8 cellular contexts compared by ENCODE assay signal in the genomic region with DNA sequence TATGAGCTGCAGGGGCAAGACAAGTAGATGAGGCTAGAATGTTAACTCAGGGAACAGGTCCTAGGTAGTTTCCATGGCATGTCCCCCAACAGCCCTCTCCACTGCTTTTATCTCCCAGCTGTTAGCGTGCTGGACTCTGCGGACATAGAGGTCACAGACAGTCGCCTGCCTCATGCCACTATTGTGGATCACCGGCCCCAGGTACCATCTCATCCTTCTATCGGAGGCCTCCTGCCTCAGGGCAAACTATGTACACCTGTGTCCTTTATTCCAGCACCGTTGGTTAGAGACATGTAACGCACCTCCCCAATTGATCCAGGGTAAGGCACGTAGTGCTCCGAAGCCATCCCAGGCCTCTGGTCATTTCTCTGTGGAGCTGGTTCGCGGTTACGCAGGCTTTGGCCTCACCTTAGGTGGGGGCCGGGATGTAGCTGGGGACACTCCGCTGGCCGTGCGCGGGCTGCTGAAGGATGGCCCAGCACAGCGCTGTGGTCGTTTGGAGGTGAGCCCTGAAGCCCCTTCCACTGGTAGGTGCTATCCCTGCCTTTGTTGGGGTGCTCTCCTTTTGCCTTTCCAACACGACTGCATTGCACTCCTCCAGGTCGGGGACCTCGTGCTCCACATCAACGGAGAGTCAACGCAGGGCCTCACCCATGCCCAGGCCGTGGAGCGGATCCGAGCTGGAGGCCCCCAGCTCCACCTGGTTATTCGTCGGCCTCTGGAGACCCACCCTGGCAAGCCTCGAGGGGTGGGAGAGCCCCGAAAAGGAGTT. TPM values are rescaled to one million over a fixed set of nuclear protein-coding genes. Genes with fewer than 3 reads are reported as not detected.
DNase-seq lines count a peak whose midpoint lies in the region; ATAC-seq and TF ChIP-seq lines count a peak whose summit lies in the region.

No MANE protein-coding gene starts in this region.

- H3K9me3 Mint-ChIP-seq in activated CD4-positive, alpha-beta T cell treated with anti-CD3 and anti-CD28 coated beads, Interleukin-2, amount 10 ng/mL, durations not matched to agents 24 days and 14 days: no peaks in the 10 kb centered on the region
- no peaks in the 10 kb centered on the region for H3K9me3 Mint-ChIP-seq in activated CD8-positive, alpha-beta T cell treated with anti-CD3 and anti-CD28 coated beads for 36 hours

- no peaks in the 10 kb centered on the region for H3K36me3 ChIP-seq in stomach smooth muscle (ENCODE audit: control insufficient read depth in 2 of 2, insufficient read depth in 2 of 2, low read length in 2 of 2)

- no peaks in the 10 kb centered on the region for H3K27me3 Mint-ChIP-seq in activated CD4-positive, alpha-beta T cell treated with anti-CD3 and anti-CD28 coated beads, Interleukin-2, amount 10 ng/mL, durations not matched to agents 24 days and 14 days
- no peaks in the 10 kb centered on the region for H3K27me3 Mint-ChIP-seq in activated CD8-positive, alpha-beta T cell treated with anti-CD3 and anti-CD28 coated beads for 36 hours

- no peak for TF ChIP-seq CTCF in activated CD8-positive, alpha-beta T cell treated with anti-CD3 and anti-CD28 coated beads for 36 hours (IDR thresholded peaks at IDR 0.05)

- no peak for DNase-seq in activated CD4-positive, alpha-beta T cell treated with anti-CD3 and anti-CD28 coated beads, Interleukin-2, amount 10 ng/mL, durations not matched to agents 24 days and 14 days
- DNase-seq in activated CD4-positive, alpha-beta T cell treated with anti-CD3 and anti-CD28 coated beads, Interleukin-2, amount 50 U/mL, for 4 hours: no peak
- no peak for DNase-seq in activated CD8-positive, alpha-beta T cell treated with anti-CD3 and anti-CD28 coated beads for 36 hours
- DNase-seq in EL (no peak), NCI-H1694 (lab: John Stamatoyannopoulos, UW) (no peak)

- ATAC-seq in activated CD8-positive, alpha-beta T cell treated with anti-CD3 and anti-CD28 coated beads for 36 hours: no peak
- no peak for ATAC-seq in HG03442 (IDR thresholded peaks at IDR 0.05; ENCODE audit: unreplicated experiment)

- H3K27me3 ChIP-seq in layer of hippocampus (ENCODE audit: control insufficient read depth, insufficient read depth, low read length): no peaks in the 10 kb centered on the region
- H3K27me3 ChIP-seq in stomach smooth muscle (ENCODE audit: control insufficient read depth in 1 of 2, insufficient read depth in 2 of 2, low read length in 2 of 2): peaks cover 0 to 5% of the 10 kb centered on the region in 2 donors

- peak overlapping the region; percentile 87 for H3K4me3 Mint-ChIP-seq in activated CD4-positive, alpha-beta T cell treated with anti-CD3 and anti-CD28 coated beads, Interleukin-2, amount 10 ng/mL, durations not matched to agents 24 days and 14 days
- H3K4me3 Mint-ChIP-seq in activated CD8-positive, alpha-beta T cell treated with anti-CD3 and anti-CD28 coated beads for 36 hours: peak overlapping the region; percentile 78

- intact Hi-C loops in activated CD4-positive, alpha-beta T cell treated with anti-CD3 and anti-CD28 coated beads, Interleukin-2, amount 10 ng/mL, durations not matched to agents 24 days and 14 days (cut with micrococcal nuclease): loop anchor here (1.0 to 10.0 kb wide), 3 partner anchors 8 to 360 kb away; partner anchors contain the start of gene HDAC6
- intact Hi-C loops in activated CD8-positive, alpha-beta T cell treated with anti-CD3 and anti-CD28 coated beads for 36 hours (cut with micrococcal nuclease): no loop called here

- H3K27ac Mint-ChIP-seq in activated CD4-positive, alpha-beta T cell treated with anti-CD3 and anti-CD28 coated beads, Interleukin-2, amount 10 ng/mL, durations not matched to agents 24 days and 14 days: peak overlapping the region; percentile 42
- peak overlapping the region; percentile 92 for H3K27ac Mint-ChIP-seq in activated CD8-positive, alpha-beta T cell treated with anti-CD3 and anti-CD28 coated beads for 36 hours

- H3K36me3 Mint-ChIP-seq in activated CD4-positive, alpha-beta T cell treated with anti-CD3 and anti-CD28 coated beads, Interleukin-2, amount 10 ng/mL, durations not matched to agents 24 days and 14 days (ENCODE audit: low read depth): no peaks in the 10 kb centered on the region
- H3K36me3 Mint-ChIP-seq in activated CD8-positive, alpha-beta T cell treated with anti-CD3 and anti-CD28 coated beads for 36 hours (ENCODE audit: low read depth): no peaks in the 10 kb centered on the region

- CTCF ChIA-PET in activated CD8-positive, alpha-beta T cell treated with anti-CD3 and anti-CD28 coated beads for 36 hours (lab: Charles Lee): interaction anchor here (1.3 to 6.1 kb wide), 3 partner anchors 9 to 111 kb away, joined by 3 to 34 read pairs (median 6); no protein-coding TSS in a partner anchor

- peaks cover 18% of the 10 kb centered on the region for H3K4me1 ChIP-seq in stomach smooth muscle (ENCODE audit: control insufficient read depth, insufficient read depth, low read length)

- H3K4me3 ChIP-seq in stomach smooth muscle (ENCODE audit: low read length in 2 of 2): no peak overlapping the region

- no peak overlapping the region for H3K9ac ChIP-seq in stomach smooth muscle (ENCODE audit: low read length in 2 of 2)

- peak overlapping the region; percentile 98 for H3K27ac ChIP-seq in layer of hippocampus (ENCODE audit: low read depth, low read length)
- H3K27ac ChIP-seq in stomach smooth muscle (ENCODE audit: low read length): peak overlapping the region; percentile 95

- POLR2A ChIA-PET in activated CD8-positive, alpha-beta T cell treated with anti-CD3 and anti-CD28 coated beads for 36 hours (lab: Charles Lee): interaction anchor here (0.6 kb wide), 2 partner anchors 21 to 54 kb away, joined by 3 read pairs; no protein-coding TSS in a partner anchor

- H3K4me1 Mint-ChIP-seq in activated CD4-positive, alpha-beta T cell treated with anti-CD3 and anti-CD28 coated beads, Interleukin-2, amount 10 ng/mL, durations not matched to agents 24 days and 14 days: peaks cover 28% of the 10 kb centered on the region
- peaks cover 25% of the 10 kb centered on the region for H3K4me1 Mint-ChIP-seq in activated CD8-positive, alpha-beta T cell treated with anti-CD3 and anti-CD28 coated beads for 36 hours (ENCODE audit: low read depth)

- no peaks in the 10 kb centered on the region for H3K9me3 ChIP-seq in stomach smooth muscle (ENCODE audit: control insufficient read depth in 2 of 2, low read length in 2 of 2)

RNA-seq across cellular contexts. Expression of gene MAGIX, which starts 2.2 kb away (rescaled TPM):
- total RNA-seq in activated CD4-positive, alpha-beta T cell treated with anti-CD3 and anti-CD28 coated beads, Interleukin-2, amount 10 ng/mL, durations not matched to agents 24 days and 14 days: 0.96 and 1.1 TPM in 2 replicates
- total RNA-seq in activated CD8-positive, alpha-beta T cell treated with anti-CD3 and anti-CD28 coated beads for 36 hours: under 1 TPM; 0.54 to 0.87 TPM

RNA-seq across cellular contexts. Expression of gene PLP2, which starts 6.9 kb away (rescaled TPM):
- total RNA-seq in activated CD4-positive, alpha-beta T cell treated with anti-CD3 and anti-CD28 coated beads, Interleukin-2, amount 10 ng/mL, durations not matched to agents 24 days and 14 days: 84.4 and 91.4 TPM in 2 replicates
- total RNA-seq in activated CD8-positive, alpha-beta T cell treated with anti-CD3 and anti-CD28 coated beads for 36 hours: 100 to 1,000 TPM; 130 to 136 TPM

RNA-seq across cellular contexts. Expression of gene PRICKLE3, which starts 21.4 kb away (rescaled TPM):
- 21.9 and 22.7 TPM in 2 replicates for total RNA-seq in activated CD4-positive, alpha-beta T cell treated with anti-CD3 and anti-CD28 coated beads, Interleukin-2, amount 10 ng/mL, durations not matched to agents 24 days and 14 days
- total RNA-seq in activated CD8-positive, alpha-beta T cell treated with anti-CD3 and anti-CD28 coated beads for 36 hours: 10 to 100 TPM; 25.9 TPM

RNA-seq across cellular contexts. Expression of gene SYP, which starts 35.2 kb away (rescaled TPM):
- 4.9 and 5.3 TPM in 2 replicates for total RNA-seq in activated CD4-positive, alpha-beta T cell treated with anti-CD3 and anti-CD28 coated beads, Interleukin-2, amount 10 ng/mL, durations not matched to agents 24 days and 14 days
- 10 to 100 TPM; 10.2 to 11.4 TPM for total RNA-seq in activated CD8-positive, alpha-beta T cell treated with anti-CD3 and anti-CD28 coated beads for 36 hours

RNA-seq across cellular contexts. Expression of gene GPKOW, which starts 41.2 kb away (rescaled TPM):
- 24.7 TPM in 2 replicates for total RNA-seq in activated CD4-positive, alpha-beta T cell treated with anti-CD3 and anti-CD28 coated beads, Interleukin-2, amount 10 ng/mL, durations not matched to agents 24 days and 14 days
- 10 to 100 TPM; 18.5 to 19.0 TPM for total RNA-seq in activated CD8-positive, alpha-beta T cell treated with anti-CD3 and anti-CD28 coated beads for 36 hours
